1 cellular context compared by ENCODE assay signal in genomic region chr22:20656902-20657836, GRCh38.
A peak's percentile ranks its signal among the peaks of the same experiment; 100 is the strongest.
TF ChIP-seq lines count a peak whose summit lies in the region.

No MANE protein-coding gene starts in this region.

TF ChIP-seq in K562, 482 proteins besides CTCF, POLR2A, EP300 and RAD21 (continued from another document and continues in another):
- TF ChIP-seq, protein P1, sequence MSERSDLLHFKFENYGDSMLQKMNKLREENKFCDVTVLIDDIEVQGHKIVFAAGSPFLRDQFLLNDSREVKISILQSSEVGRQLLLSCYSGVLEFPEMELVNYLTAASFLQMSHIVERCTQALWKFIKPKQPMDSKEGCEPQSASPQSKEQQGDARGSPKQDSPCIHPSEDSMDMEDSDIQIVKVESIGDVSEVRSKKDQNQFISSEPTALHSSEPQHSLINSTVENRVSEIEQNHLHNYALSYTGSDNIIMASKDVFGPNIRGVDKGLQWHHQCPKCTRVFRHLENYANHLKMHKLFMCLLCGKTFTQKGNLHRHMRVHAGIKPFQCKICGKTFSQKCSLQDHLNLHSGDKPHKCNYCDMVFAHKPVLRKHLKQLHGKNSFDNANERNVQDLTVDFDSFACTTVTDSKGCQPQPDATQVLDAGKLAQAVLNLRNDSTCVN (CRISPR knock-in tag; IDR thresholded peaks at IDR 0.05) = no peak; the same call in none of the 2 replicates
- TF ChIP-seq MYC (IDR thresholded peaks at IDR 0.05; ENCODE audit: low read depth, low read length) = peak; percentile 75
- TF ChIP-seq MYC (CRISPR knock-in tag; IDR thresholded peaks at IDR 0.05; ENCODE audit: borderline replicate concordance, low read depth) = no peak
- 0 out of 2 replicates have a peak, but pooled peaks have one; percentile 70 for TF ChIP-seq HSF4 (CRISPR knock-in tag; IDR thresholded peaks at IDR 0.05; ENCODE audit: borderline replicate concordance)
- peak; percentile 88 for TF ChIP-seq GTF2B (IDR thresholded peaks at IDR 0.05; ENCODE audit: extremely low read depth, insufficient read length)
- no peak for TF ChIP-seq JUN (IDR thresholded peaks at IDR 0.05; ENCODE audit: borderline replicate concordance, low read depth, low read length)
- TF ChIP-seq JUN (CRISPR knock-in tag; IDR thresholded peaks at IDR 0.05; ENCODE audit: borderline replicate concordance) = no peak
- no peak; the same call in 1 of the 2 replicates for TF ChIP-seq ZBED1 (IDR thresholded peaks at IDR 0.05)
- TF ChIP-seq CTCFL (IDR thresholded peaks at IDR 0.05; ENCODE audit: borderline replicate concordance, insufficient read depth, low read depth, low read length, poor library complexity, severe bottlenecking) = no peak
- TF ChIP-seq NR0B1 (IDR thresholded peaks at IDR 0.05; ENCODE audit: partially characterized antibody) = no peak
- TF ChIP-seq HNRNPUL1 (IDR thresholded peaks at IDR 0.05; ENCODE audit: low read length) = no peak
- TF ChIP-seq ZNF318 (IDR thresholded peaks at IDR 0.05; ENCODE audit: borderline replicate concordance in 1 of 2, low read depth in 1 of 2) = no peak
- TF ChIP-seq NR4A1 (CRISPR knock-in tag; IDR thresholded peaks at IDR 0.05) = peak; percentile 11; the same call in 1 of the 2 replicates
- no peak for TF ChIP-seq NR4A1 (tag; IDR thresholded peaks at IDR 0.05)
- TF ChIP-seq YBX1 (IDR thresholded peaks at IDR 0.05) = no peak
- TF ChIP-seq RNF219 (CRISPR knock-in tag; IDR thresholded peaks at IDR 0.05) = peak; percentile 10; the same call in 1 of the 2 replicates
- TF ChIP-seq ZNF75A (CRISPR knock-in tag; IDR thresholded peaks at IDR 0.05) = no peak
- TF ChIP-seq ZNF134 (CRISPR knock-in tag; conservative IDR thresholded peaks at IDR 0.05) = no peak
- TF ChIP-seq, protein P2, sequence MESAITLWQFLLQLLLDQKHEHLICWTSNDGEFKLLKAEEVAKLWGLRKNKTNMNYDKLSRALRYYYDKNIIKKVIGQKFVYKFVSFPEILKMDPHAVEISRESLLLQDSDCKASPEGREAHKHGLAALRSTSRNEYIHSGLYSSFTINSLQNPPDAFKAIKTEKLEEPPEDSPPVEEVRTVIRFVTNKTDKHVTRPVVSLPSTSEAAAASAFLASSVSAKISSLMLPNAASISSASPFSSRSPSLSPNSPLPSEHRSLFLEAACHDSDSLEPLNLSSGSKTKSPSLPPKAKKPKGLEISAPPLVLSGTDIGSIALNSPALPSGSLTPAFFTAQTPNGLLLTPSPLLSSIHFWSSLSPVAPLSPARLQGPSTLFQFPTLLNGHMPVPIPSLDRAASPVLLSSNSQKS (CRISPR knock-in tag; IDR thresholded peaks at IDR 0.05) = no peak
- no peak for TF ChIP-seq RERE (CRISPR knock-in tag; IDR thresholded peaks at IDR 0.05; ENCODE audit: borderline replicate concordance)
- peak; percentile 77; the same call in 1 of the 2 replicates for TF ChIP-seq ZNF583 (CRISPR knock-in tag; IDR thresholded peaks at IDR 0.05)
- TF ChIP-seq CSDE1 (IDR thresholded peaks at IDR 0.05) = peak in 1 of 2 experiments; percentile 80; a peak in 2 of 4 replicates
- no peak for TF ChIP-seq KLF1 (tag; IDR thresholded peaks at IDR 0.05)
- TF ChIP-seq HMGN3 (IDR thresholded peaks at IDR 0.05; ENCODE audit: borderline replicate concordance, extremely low read depth, insufficient read length, low read depth, low read length) = no peak
- no peak; the same call in 1 of the 2 replicates for TF ChIP-seq SMAD4 (CRISPR knock-in tag; conservative IDR thresholded peaks at IDR 0.05)
- 0 out of 2 replicates have a peak, but pooled peaks have one; percentile 11 for TF ChIP-seq ZNF41 (CRISPR knock-in tag; conservative IDR thresholded peaks at IDR 0.05)
- TF ChIP-seq ELK1 (CRISPR knock-in tag; IDR thresholded peaks at IDR 0.05) = no peak; the same call in 1 of the 2 replicates
- TF ChIP-seq ZNF311 (CRISPR knock-in tag; IDR thresholded peaks at IDR 0.05) = peak; percentile 56; the same call in 1 of the 2 replicates
- peak; percentile 58; the same call in 1 of the 2 replicates for TF ChIP-seq ZSCAN32 (CRISPR knock-in tag; IDR thresholded peaks at IDR 0.05)
- no peak for TF ChIP-seq NCOA6 (IDR thresholded peaks at IDR 0.05)
- TF ChIP-seq HDAC3 (IDR thresholded peaks at IDR 0.05; ENCODE audit: borderline replicate concordance, partially characterized antibody) = no peak
- TF ChIP-seq NCOA4 (IDR thresholded peaks at IDR 0.05; ENCODE audit: partially characterized antibody) = no peak
